Comparison of ENCODE assay signal across 12 cellular contexts in genomic region chr13:98875146-98875729, GRCh38.
A peak's percentile ranks its signal among the peaks of the same experiment; 100 is the strongest.
DNase-seq lines count a peak whose midpoint lies in the region; ATAC-seq lines count a peak whose summit lies in the region.
"Had no signal": no experiment of that assay in that cellular context is flagged by ENCODE, and none has a peak within 500 bp of the region (broad histone marks: within the 10 kb centered on the region; RNA-seq: fewer than 3 reads in every experiment).

No MANE protein-coding gene starts in this region.

- peak; percentile 91 for ATAC-seq in GM18867 (IDR thresholded peaks at IDR 0.05; ENCODE audit: unreplicated experiment)
- ATAC-seq in GM21576 (IDR thresholded peaks at IDR 0.05; ENCODE audit: unreplicated experiment): peak; percentile 96
- ATAC-seq in HG03354 (IDR thresholded peaks at IDR 0.05; ENCODE audit: poor library complexity, severe bottlenecking, unreplicated experiment): peak; percentile 84
- ATAC-seq in GM21367 (IDR thresholded peaks at IDR 0.05; ENCODE audit: unreplicated experiment): no peak

- DNase-seq in iPS DF 4.7 (ENCODE audit: extremely low read depth, low spot score) (peak; percentile 38), NCI-H345 (lab: John Stamatoyannopoulos, UW) (no peak), SIG-M5 treated with dmso at 0.1 percent for 504 hours (lab: John Stamatoyannopoulos, UW; ENCODE audit: unreplicated experiment) (no peak), medulla oblongata (ENCODE audit: extremely low spot score) (no peak)
- DNase-seq: effector CD4-positive, alpha-beta T cell; KBM-7; left ventricle myocardium inferior; NK-92 treated with Interleukin-12 subunit alpha and Interleukin-12 subunit beta, amount 100 ng/mL, for 24 hours had no signal
